In the genomic region with DNA sequence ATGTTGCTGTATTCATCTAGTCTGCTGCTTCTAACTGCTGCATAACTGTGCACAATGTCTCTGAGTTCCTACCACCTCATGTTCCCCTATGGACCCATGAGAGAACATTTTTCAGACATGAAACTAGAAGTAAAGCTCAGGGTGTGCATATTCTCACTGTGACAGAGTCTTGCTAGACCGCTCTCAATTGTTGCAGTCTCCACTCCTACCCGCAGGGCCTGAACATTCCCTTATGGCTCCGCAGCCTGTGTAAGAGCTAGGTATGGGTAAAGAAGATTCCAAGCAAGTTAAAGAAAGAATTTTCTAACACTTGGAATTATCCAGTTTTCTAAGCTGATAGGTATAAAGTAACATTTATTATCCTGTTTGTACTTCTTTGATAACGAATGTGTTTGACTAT, we compare ENCODE assay signal across 32 cellular contexts.
"Had no signal": no experiment of that assay in that cellular context is flagged by ENCODE, and none has a peak within 500 bp of the region (broad histone marks: within the 10 kb centered on the region; RNA-seq: fewer than 3 reads in every experiment).

No MANE protein-coding gene starts in this region.

- H3K4me3 Mint-ChIP-seq: activated CD4-positive, alpha-beta memory T cell treated with anti-CD3 and anti-CD28 coated beads for 36 hours; activated CD4-positive, alpha-beta T cell treated with anti-CD3 and anti-CD28 coated beads for 36 hours; activated CD4-positive, alpha-beta T cell treated with anti-CD3 and anti-CD28 coated beads, Interleukin-2, amount 10 ng/mL, durations not matched to agents 24 days and 14 days; activated CD8-positive, alpha-beta memory T cell treated with anti-CD3 and anti-CD28 coated beads, Interleukin-2, amount 10 ng/mL, durations not matched to agents 7 days and 5 days; activated CD8-positive, alpha-beta T cell treated with anti-CD3 and anti-CD28 coated beads, Interleukin-2, amount 10 ng/mL, durations not matched to agents 7 days and 5 days; activated naive CD8-positive, alpha-beta T cell treated with anti-CD3 and anti-CD28 coated beads, Interleukin-2, amount 50 U/mL, for 24 hours; activated T-cell treated with anti-CD3 and anti-CD28 coated beads, Interleukin-2, amount 50 U/mL, for 24 hours; activated T-helper 17 cell treated with anti-CD3 and anti-CD28 coated beads, Interleukin-2, amount 50 U/mL, for 72 hours; effector memory CD8-positive, alpha-beta T cell had no signal

- DNase-seq: activated CD4-positive, alpha-beta memory T cell treated with anti-CD3 and anti-CD28 coated beads for 36 hours; activated CD4-positive, alpha-beta T cell treated with anti-CD3 and anti-CD28 coated beads for 36 hours; activated CD4-positive, alpha-beta T cell treated with anti-CD3 and anti-CD28 coated beads, Interleukin-2, amount 10 ng/mL, durations not matched to agents 24 days and 14 days; activated CD4-positive, CD25-positive, alpha-beta regulatory T cell; activated CD4-positive, CD25-positive, alpha-beta regulatory T cell treated with anti-CD3 and anti-CD28 coated beads, Interleukin-2, amount 50 U/mL, for 72 hours; activated CD8-positive, alpha-beta memory T cell treated with anti-CD3 and anti-CD28 coated beads, Interleukin-2, amount 10 ng/mL, durations not matched to agents 7 days and 5 days; activated CD8-positive, alpha-beta memory T cell treated with anti-CD3 and anti-CD28 coated beads, Interleukin-2, amount 50 U/mL, for 4 hours; activated CD8-positive, alpha-beta T cell treated with anti-CD3 and anti-CD28 coated beads, Interleukin-2, amount 10 ng/mL, durations not matched to agents 7 days and 5 days; activated effector memory CD4-positive, alpha-beta T cell treated with Interleukin-2 at 50 U/mL for 16 hours; activated gamma-delta T cell treated with Interleukin-2 at 50 U/mL for 16 hours; activated naive CD4-positive, alpha-beta T cell treated with Interleukin-2 at 50 U/mL for 16 hours; activated naive CD8-positive, alpha-beta T cell treated with anti-CD3 and anti-CD28 coated beads, Interleukin-2, amount 50 U/mL, for 24 hours; activated T-cell treated with anti-CD3 and anti-CD28 coated beads, Interleukin-2, amount 50 U/mL, for 24 hours; adrenal gland; amygdala; aorta; body of pancreas; caudate nucleus; cortex of kidney; dermis blood vessel endothelial cell; effector CD4-positive, alpha-beta T cell; effector memory CD8-positive, alpha-beta T cell; erythroblast; foreskin keratinocyte; gastrocnemius medialis; glutamatergic neuron; heart left ventricle; T-helper 2 cell had no signal

- H3K27me3 ChIP-seq: adrenal gland, body of pancreas, esophagus muscularis mucosa, foreskin keratinocyte, heart left ventricle had no signal

- H3K9me3 Mint-ChIP-seq: activated CD4-positive, alpha-beta memory T cell treated with anti-CD3 and anti-CD28 coated beads for 36 hours; activated CD4-positive, alpha-beta T cell treated with anti-CD3 and anti-CD28 coated beads, Interleukin-2, amount 10 ng/mL, durations not matched to agents 24 days and 14 days; activated naive CD4-positive, alpha-beta T cell treated with anti-CD3 and anti-CD28 coated beads, Interleukin-2, amount 50 U/mL, for 72 hours; activated naive CD8-positive, alpha-beta T cell treated with anti-CD3 and anti-CD28 coated beads, Interleukin-2, amount 50 U/mL, for 24 hours; activated T-cell treated with anti-CD3 and anti-CD28 coated beads, Interleukin-2, amount 50 U/mL, for 24 hours; activated T-helper 17 cell treated with anti-CD3 and anti-CD28 coated beads, Interleukin-2, amount 50 U/mL, for 72 hours; effector memory CD8-positive, alpha-beta T cell had no signal

- H3K36me3 ChIP-seq: adrenal gland, gastrocnemius medialis had no signal

- ATAC-seq: activated CD4-positive, alpha-beta T cell treated with anti-CD3 and anti-CD28 coated beads for 36 hours; activated CD8-positive, alpha-beta memory T cell treated with anti-CD3 and anti-CD28 coated beads, Interleukin-2, amount 10 ng/mL, durations not matched to agents 7 days and 5 days; activated CD8-positive, alpha-beta T cell treated with anti-CD3 and anti-CD28 coated beads, Interleukin-2, amount 10 ng/mL, durations not matched to agents 7 days and 5 days; activated naive CD4-positive, alpha-beta T cell treated with anti-CD3 and anti-CD28 coated beads, Interleukin-2, amount 50 U/mL, for 72 hours; activated naive CD8-positive, alpha-beta T cell treated with anti-CD3 and anti-CD28 coated beads, Interleukin-2, amount 50 U/mL, for 24 hours; activated T-helper 17 cell treated with anti-CD3 and anti-CD28 coated beads, Interleukin-2, amount 50 U/mL, for 72 hours; body of pancreas; effector memory CD8-positive, alpha-beta T cell; foreskin keratinocyte; gastrocnemius medialis; heart left ventricle had no signal

- H3K27me3 Mint-ChIP-seq: activated CD4-positive, alpha-beta memory T cell treated with anti-CD3 and anti-CD28 coated beads for 36 hours; activated CD4-positive, alpha-beta T cell treated with anti-CD3 and anti-CD28 coated beads for 36 hours; activated CD4-positive, alpha-beta T cell treated with anti-CD3 and anti-CD28 coated beads, Interleukin-2, amount 10 ng/mL, durations not matched to agents 24 days and 14 days; activated CD8-positive, alpha-beta memory T cell treated with anti-CD3 and anti-CD28 coated beads, Interleukin-2, amount 10 ng/mL, durations not matched to agents 7 days and 5 days; activated naive CD8-positive, alpha-beta T cell treated with anti-CD3 and anti-CD28 coated beads, Interleukin-2, amount 50 U/mL, for 24 hours; activated T-cell treated with anti-CD3 and anti-CD28 coated beads, Interleukin-2, amount 50 U/mL, for 24 hours; activated T-helper 17 cell treated with anti-CD3 and anti-CD28 coated beads, Interleukin-2, amount 50 U/mL, for 72 hours; effector memory CD8-positive, alpha-beta T cell had no signal

- H3K27ac ChIP-seq: adrenal gland, body of pancreas, esophagus muscularis mucosa, foreskin keratinocyte, gastrocnemius medialis, heart left ventricle had no signal

- H3K9me3 ChIP-seq: adrenal gland, body of pancreas, esophagus muscularis mucosa, gastrocnemius medialis, heart left ventricle had no signal

- H3K27ac Mint-ChIP-seq: activated CD4-positive, alpha-beta memory T cell treated with anti-CD3 and anti-CD28 coated beads for 36 hours; activated CD4-positive, alpha-beta T cell treated with anti-CD3 and anti-CD28 coated beads for 36 hours; activated CD4-positive, alpha-beta T cell treated with anti-CD3 and anti-CD28 coated beads, Interleukin-2, amount 10 ng/mL, durations not matched to agents 24 days and 14 days; activated CD8-positive, alpha-beta memory T cell treated with anti-CD3 and anti-CD28 coated beads, Interleukin-2, amount 10 ng/mL, durations not matched to agents 7 days and 5 days; activated CD8-positive, alpha-beta T cell treated with anti-CD3 and anti-CD28 coated beads, Interleukin-2, amount 10 ng/mL, durations not matched to agents 7 days and 5 days; activated naive CD4-positive, alpha-beta T cell treated with anti-CD3 and anti-CD28 coated beads, Interleukin-2, amount 50 U/mL, for 72 hours; activated naive CD8-positive, alpha-beta T cell treated with anti-CD3 and anti-CD28 coated beads, Interleukin-2, amount 50 U/mL, for 24 hours; activated T-cell treated with anti-CD3 and anti-CD28 coated beads, Interleukin-2, amount 50 U/mL, for 24 hours; activated T-helper 17 cell treated with anti-CD3 and anti-CD28 coated beads, Interleukin-2, amount 50 U/mL, for 72 hours; effector memory CD8-positive, alpha-beta T cell had no signal

- H3K4me3 ChIP-seq: adrenal gland, body of pancreas, esophagus muscularis mucosa, gastrocnemius medialis, heart left ventricle had no signal

- FAIRE-seq: colon had no signal
